In the genomic region with DNA sequence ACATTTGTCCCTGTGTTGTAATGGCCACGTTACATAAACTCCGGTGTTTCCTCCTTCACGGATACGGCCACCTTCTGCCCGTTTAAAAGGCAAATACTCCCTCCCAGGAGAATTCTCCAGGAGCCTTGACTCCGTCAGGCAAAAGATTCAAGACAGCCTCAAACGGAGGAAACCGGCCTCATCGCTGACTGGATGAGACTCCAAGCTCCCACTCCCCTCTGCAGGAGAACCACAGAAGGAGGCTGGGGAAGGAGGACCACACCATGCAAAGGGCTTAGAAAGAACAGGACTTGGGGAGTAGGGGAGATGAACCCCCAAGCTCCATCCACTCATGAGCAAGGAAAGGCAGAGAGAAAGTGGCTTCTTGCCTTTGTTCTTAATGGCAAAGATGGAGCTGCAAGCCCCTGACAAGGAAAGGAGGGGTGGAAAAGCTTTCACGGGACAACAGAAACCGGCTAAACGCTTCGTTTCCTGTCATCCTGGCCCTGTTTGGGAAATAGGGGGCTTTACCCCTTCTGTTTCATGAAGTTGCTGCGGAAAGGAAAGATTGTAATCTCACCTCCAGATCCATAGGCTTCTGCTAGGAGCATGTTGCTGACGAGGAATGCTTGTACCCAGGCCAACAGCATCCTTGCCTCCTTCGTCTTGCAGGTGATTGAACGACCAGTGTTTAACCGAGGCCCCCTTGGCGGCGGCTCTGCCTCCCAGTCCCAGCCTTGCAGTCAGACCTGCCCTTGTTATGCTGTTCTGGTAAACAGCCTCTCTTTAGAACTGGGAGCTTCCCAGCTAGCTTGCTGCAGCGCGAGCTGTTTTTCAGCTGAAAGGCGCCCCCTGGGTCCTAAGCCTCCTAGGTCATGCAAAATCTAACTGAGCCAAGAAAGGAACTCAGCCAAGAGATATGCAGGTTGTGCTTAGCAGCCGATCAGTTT, we compare ENCODE assay signal across 1 cellular context.
A peak's percentile ranks its signal among the peaks of the same experiment; 100 is the strongest.
TF ChIP-seq lines count a peak whose summit lies in the region.

A gene with protein sequence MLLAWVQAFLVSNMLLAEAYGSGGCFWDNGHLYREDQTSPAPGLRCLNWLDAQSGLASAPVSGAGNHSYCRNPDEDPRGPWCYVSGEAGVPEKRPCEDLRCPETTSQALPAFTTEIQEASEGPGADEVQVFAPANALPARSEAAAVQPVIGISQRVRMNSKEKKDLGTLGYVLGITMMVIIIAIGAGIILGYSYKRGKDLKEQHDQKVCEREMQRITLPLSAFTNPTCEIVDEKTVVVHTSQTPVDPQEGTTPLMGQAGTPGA (minus strand): TSS at position 773 of the 929 bp plus-strand sequence. CDS start 144 bp downstream, at position 629.

TF ChIP-seq in GM12878, 131 proteins besides CTCF, POLR2A, EP300 and RAD21 (continued from another document):
- TF ChIP-seq, protein P1, sequence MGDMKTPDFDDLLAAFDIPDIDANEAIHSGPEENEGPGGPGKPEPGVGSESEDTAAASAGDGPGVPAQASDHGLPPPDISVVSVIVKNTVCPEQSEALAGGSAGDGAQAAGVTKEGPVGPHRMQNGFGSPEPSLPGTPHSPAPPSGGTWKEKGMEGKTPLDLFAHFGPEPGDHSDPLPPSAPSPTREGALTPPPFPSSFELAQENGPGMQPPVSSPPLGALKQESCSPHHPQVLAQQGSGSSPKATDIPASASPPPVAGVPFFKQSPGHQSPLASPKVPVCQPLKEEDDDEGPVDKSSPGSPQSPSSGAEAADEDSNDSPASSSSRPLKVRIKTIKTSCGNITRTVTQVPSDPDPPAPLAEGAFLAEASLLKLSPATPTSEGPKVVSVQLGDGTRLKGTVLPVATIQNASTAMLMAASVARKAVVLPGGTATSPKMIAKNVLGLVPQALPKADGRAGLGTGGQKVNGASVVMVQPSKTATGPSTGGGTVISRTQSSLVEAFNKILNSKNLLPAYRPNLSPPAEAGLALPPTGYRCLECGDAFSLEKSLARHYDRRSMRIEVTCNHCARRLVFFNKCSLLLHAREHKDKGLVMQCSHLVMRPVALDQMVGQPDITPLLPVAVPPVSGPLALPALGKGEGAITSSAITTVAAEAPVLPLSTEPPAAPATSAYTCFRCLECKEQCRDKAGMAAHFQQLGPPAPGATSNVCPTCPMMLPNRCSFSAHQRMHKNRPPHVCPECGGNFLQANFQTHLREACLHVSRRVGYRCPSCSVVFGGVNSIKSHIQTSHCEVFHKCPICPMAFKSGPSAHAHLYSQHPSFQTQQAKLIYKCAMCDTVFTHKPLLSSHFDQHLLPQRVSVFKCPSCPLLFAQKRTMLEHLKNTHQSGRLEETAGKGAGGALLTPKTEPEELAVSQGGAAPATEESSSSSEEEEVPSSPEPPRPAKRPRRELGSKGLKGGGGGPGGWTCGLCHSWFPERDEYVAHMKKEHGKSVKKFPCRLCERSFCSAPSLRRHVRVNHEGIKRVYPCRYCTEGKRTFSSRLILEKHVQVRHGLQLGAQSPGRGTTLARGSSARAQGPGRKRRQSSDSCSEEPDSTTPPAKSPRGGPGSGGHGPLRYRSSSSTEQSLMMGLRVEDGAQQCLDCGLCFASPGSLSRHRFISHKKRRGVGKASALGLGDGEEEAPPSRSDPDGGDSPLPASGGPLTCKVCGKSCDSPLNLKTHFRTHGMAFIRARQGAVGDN (IDR thresholded peaks at IDR 0.05): 0 out of 2 replicates have a peak, but pooled peaks have one; percentile 14
- TF ChIP-seq POU2F2 (IDR thresholded peaks at IDR 0.05; ENCODE audit: borderline replicate concordance, low read depth, low read length): peak; percentile 92; the same call in 2 of the 3 replicates
- peak; percentile 32 for TF ChIP-seq SP1 (IDR thresholded peaks at IDR 0.05; ENCODE audit: low read depth, low read length)
- TF ChIP-seq SMC3 (IDR thresholded peaks at IDR 0.05; ENCODE audit: borderline replicate concordance, low read length): peak; percentile 27; the same call in 1 of the 2 replicates
- 0 out of 2 replicates have a peak, but pooled peaks have one; percentile 30 for TF ChIP-seq FOXK2 (IDR thresholded peaks at IDR 0.05)
- TF ChIP-seq DPF2 (IDR thresholded peaks at IDR 0.05): 0 out of 2 replicates have a peak, but pooled peaks have one; percentile 15
- TF ChIP-seq ZNF274 (IDR thresholded peaks at IDR 0.05; ENCODE audit: insufficient read depth, insufficient read length): no peak
- peak; percentile 32; the same call in 1 of the 2 replicates for TF ChIP-seq MXI1 (IDR thresholded peaks at IDR 0.05; ENCODE audit: low read depth, low read length)
- TF ChIP-seq RAD51 (IDR thresholded peaks at IDR 0.05): no peak
- TF ChIP-seq, protein P2, sequence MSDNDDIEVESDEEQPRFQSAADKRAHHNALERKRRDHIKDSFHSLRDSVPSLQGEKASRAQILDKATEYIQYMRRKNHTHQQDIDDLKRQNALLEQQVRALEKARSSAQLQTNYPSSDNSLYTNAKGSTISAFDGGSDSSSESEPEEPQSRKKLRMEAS (IDR thresholded peaks at IDR 0.05; ENCODE audit: low read depth, low read length): peak; percentile 38; the same call in 1 of the 2 replicates
- TF ChIP-seq IKZF2 (IDR thresholded peaks at IDR 0.05): peak; percentile 36 to 50; a peak in 1 of 4 replicates
- no peak for TF ChIP-seq SMAD1 (IDR thresholded peaks at IDR 0.05; ENCODE audit: low read depth, partially characterized antibody)
- TF ChIP-seq POLR2AphosphoS5 (IDR thresholded peaks at IDR 0.05; ENCODE audit: low read length): peak; percentile 54
- TF ChIP-seq SIX5 (IDR thresholded peaks at IDR 0.05; ENCODE audit: low read depth, low read length, severe bottlenecking): no peak
- TF ChIP-seq LARP7 (IDR thresholded peaks at IDR 0.05): 0 out of 2 replicates have a peak, but pooled peaks have one; percentile 43
- TF ChIP-seq SMARCA5 (IDR thresholded peaks at IDR 0.05): peak; percentile 24; the same call in 1 of the 2 replicates
- TF ChIP-seq NBN (IDR thresholded peaks at IDR 0.05): peak; percentile 61; the same call in 1 of the 2 replicates
- TF ChIP-seq, protein P3, sequence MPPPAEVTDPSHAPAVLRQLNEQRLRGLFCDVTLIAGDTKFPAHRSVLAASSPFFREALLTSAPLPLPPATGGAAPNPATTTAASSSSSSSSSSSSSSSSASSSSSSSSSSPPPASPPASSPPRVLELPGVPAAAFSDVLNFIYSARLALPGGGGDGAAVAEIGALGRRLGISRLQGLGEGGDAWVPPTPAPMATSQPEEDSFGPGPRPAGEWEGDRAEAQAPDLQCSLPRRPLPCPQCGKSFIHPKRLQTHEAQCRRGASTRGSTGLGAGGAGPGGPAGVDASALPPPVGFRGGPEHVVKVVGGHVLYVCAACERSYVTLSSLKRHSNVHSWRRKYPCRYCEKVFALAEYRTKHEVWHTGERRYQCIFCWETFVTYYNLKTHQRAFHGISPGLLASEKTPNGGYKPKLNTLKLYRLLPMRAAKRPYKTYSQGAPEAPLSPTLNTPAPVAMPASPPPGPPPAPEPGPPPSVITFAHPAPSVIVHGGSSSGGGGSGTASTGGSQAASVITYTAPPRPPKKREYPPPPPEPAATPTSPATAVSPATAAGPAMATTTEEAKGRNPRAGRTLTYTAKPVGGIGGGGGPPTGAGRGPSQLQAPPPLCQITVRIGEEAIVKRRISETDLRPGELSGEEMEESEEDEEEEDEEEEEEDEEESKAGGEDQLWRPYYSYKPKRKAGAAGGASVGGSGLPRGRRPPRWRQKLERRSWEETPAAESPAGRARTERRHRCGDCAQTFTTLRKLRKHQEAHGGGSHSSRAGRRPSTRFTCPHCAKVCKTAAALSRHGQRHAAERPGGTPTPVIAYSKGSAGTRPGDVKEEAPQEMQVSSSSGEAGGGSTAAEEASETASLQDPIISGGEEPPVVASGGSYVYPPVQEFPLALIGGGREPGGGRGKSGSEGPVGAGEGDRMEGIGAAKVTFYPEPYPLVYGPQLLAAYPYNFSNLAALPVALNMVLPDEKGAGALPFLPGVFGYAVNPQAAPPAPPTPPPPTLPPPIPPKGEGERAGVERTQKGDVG (CRISPR knock-in tag; IDR thresholded peaks at IDR 0.05): no peak
- TF ChIP-seq SIN3A (IDR thresholded peaks at IDR 0.05; ENCODE audit: low read depth, low read length): 0 out of 2 replicates have a peak, but pooled peaks have one; percentile 28
- peak; percentile 50; the same call in 1 of the 2 replicates for TF ChIP-seq TAF1 (IDR thresholded peaks at IDR 0.05; ENCODE audit: borderline replicate concordance, low read depth, low read length)
- TF ChIP-seq WRNIP1 (IDR thresholded peaks at IDR 0.05; ENCODE audit: borderline replicate concordance, low read depth, low read length): 0 out of 2 replicates have a peak, but pooled peaks have one; percentile 45
- 0 out of 2 replicates have a peak, but pooled peaks have one; percentile 22 for TF ChIP-seq IRF4 (IDR thresholded peaks at IDR 0.05; ENCODE audit: low read depth, low read length)
- 0 out of 2 replicates have a peak, but pooled peaks have one; percentile 44 for TF ChIP-seq CBX5 (IDR thresholded peaks at IDR 0.05; ENCODE audit: low read depth)
